Comparison of ENCODE assay signal across 8 cellular contexts in genomic region chr14:92106095-92106937, GRCh38.
A peak's percentile ranks its signal among the peaks of the same experiment; 100 is the strongest.
DNase-seq lines count a peak whose midpoint lies in the region; ATAC-seq lines count a peak whose summit lies in the region.

ATXN3 (minus strand) TSS chr14:92106582; CDS start chr14:92106552, 30 bp downstream.

- peak within 1 kb of the TSS; percentile 92 for H3K4me3 Mint-ChIP-seq in central memory CD8-positive, alpha-beta T cell

- peaks cover 8% of the 10 kb centered on the region for H3K36me3 Mint-ChIP-seq in central memory CD8-positive, alpha-beta T cell (ENCODE audit: insufficient read depth)

- DNase-seq in AG20443 (ENCODE audit: low spot score): peak; percentile 99
- peak; percentile 98 for DNase-seq in NCI-H345 treated with DMSO at 0.1 percent for 48 hours (lab: John Stamatoyannopoulos, UW; ENCODE audit: unreplicated experiment)
- peak; percentile 92 for DNase-seq in activated CD4-positive, CD25-positive, alpha-beta regulatory T cell treated with anti-CD3 and anti-CD28 coated beads, Interleukin-2, amount 50 U/mL, for 16 hours (ENCODE audit: low read depth, low spot score)
- DNase-seq in central memory CD8-positive, alpha-beta T cell (ENCODE audit: low spot score in 2 of 2): peak; percentile 79 to 93
- peak; percentile 98 for DNase-seq in islet precursor cell
- peak; percentile 90 to 94 (median 93) for DNase-seq in stimulated activated CD4-positive, alpha-beta T cell treated with anti-CD3 and anti-CD28 coated beads, Interleukin-12 subunit alpha, Interleukin-12 subunit beta, amount 100 ng/mL, for 48 hours (ENCODE audit: low read depth in 2 of 3, low spot score in 1 of 3)

- peak within 1 kb of the TSS; percentile 92 for H3K27ac Mint-ChIP-seq in central memory CD8-positive, alpha-beta T cell (ENCODE audit: low read depth)

- ATAC-seq in GM19023 (IDR thresholded peaks at IDR 0.05; ENCODE audit: unreplicated experiment): peak; percentile 84
- peak; percentile 90 for ATAC-seq in HG03280 (IDR thresholded peaks at IDR 0.05; ENCODE audit: unreplicated experiment)
- peak; percentile 99 for ATAC-seq in central memory CD8-positive, alpha-beta T cell (replicated peaks; ENCODE audit: extremely low read depth, poor library complexity, severe bottlenecking)

- H3K4me1 Mint-ChIP-seq in central memory CD8-positive, alpha-beta T cell: peaks cover 31% of the 10 kb centered on the region

- no peaks in the 10 kb centered on the region for H3K9me3 Mint-ChIP-seq in central memory CD8-positive, alpha-beta T cell

- H3K27me3 Mint-ChIP-seq in central memory CD8-positive, alpha-beta T cell: no peaks in the 10 kb centered on the region

Comparison
In these comparisons a context has a peak if more than half of its experiments do, and no peak if none do; other contexts are left out.
1. Peak in every context shown above with its lines: DNase-seq and ATAC-seq.